7 cellular contexts compared by ENCODE assay signal in the genomic region with DNA sequence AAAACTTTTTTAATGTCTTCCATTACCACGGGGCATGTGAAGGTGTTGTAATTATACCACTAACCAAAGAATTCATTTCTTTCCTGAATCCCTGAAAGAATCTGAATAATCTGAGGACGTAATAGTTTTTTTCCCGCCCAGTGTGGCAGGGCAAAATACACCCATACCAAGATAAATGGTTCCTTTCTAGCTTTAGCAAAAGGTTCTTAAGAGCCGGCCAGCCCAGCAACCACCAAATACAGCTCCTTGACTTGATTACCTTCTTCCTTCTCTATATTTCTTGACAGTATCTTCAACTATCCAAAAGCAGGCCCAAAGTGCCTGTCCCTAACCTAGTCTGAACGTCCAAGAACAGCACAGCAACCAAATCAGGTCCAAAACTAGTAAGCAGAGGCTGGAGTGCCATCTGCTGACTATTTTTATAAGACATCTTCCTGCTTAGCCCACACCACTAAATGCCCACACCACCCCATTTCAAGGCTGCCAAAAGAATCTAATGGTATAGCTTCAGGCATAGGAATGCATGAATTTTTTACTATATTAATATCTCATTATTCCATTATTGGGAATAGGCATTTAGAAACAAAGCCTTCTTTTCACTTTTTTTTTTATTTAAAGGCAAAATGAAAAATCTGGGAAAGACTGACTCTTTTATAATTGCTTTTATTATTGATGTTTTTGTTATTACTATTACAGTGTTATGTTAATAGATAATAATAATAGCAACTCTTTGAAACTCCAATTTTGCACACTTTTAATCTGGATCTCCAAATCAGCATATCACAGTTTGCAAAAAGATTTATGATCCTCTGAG.
DNase-seq lines count a peak whose midpoint lies in the region; ATAC-seq and TF ChIP-seq lines count a peak whose summit lies in the region.

No MANE protein-coding gene starts in this region.

- no peaks in the 10 kb centered on the region for H3K9me3 ChIP-seq in neural progenitor cell (ENCODE audit: low read depth)

- no peak overlapping the region for H3K27ac Mint-ChIP-seq in neural progenitor cell

- no peaks in the 10 kb centered on the region for H3K36me3 ChIP-seq in neural progenitor cell

- H3K79me2 ChIP-seq in neural progenitor cell (ENCODE audit: low read depth): no peaks in the 10 kb centered on the region

- H3K9me3 Mint-ChIP-seq in neural progenitor cell: no peaks in the 10 kb centered on the region

- H3K4me3 Mint-ChIP-seq in neural progenitor cell: no peak overlapping the region

- H3K4me1 ChIP-seq in neural progenitor cell: peaks cover 31% of the 10 kb centered on the region

- H3K4me2 ChIP-seq in neural progenitor cell: no peak overlapping the region

- ATAC-seq in GM18870 (IDR thresholded peaks at IDR 0.05; ENCODE audit: unreplicated experiment) (no peak), GM19452 (IDR thresholded peaks at IDR 0.05; ENCODE audit: unreplicated experiment) (no peak)

- H3K4me3 ChIP-seq in LNCaP clone FGC (ENCODE audit: low read depth, low read length): peak overlapping the region; percentile 52
- no peak overlapping the region for H3K4me3 ChIP-seq in fibroblast of mammary gland (ENCODE audit: control insufficient read depth, low read depth, low read length)
- H3K4me3 ChIP-seq in neural progenitor cell: no peak overlapping the region

- peak; percentile 44 for TF ChIP-seq CTCF in GM10248 (IDR thresholded peaks at IDR 0.05; ENCODE audit: control extremely low read depth, extremely low read depth, low read depth, missing control alignments)
- TF ChIP-seq CTCF in LNCaP clone FGC (IDR thresholded peaks at IDR 0.05; ENCODE audit: control insufficient read depth, extremely low read depth, insufficient read depth): peak; percentile 79
- peak; percentile 67 for TF ChIP-seq CTCF in fibroblast of mammary gland (conservative IDR thresholded peaks at IDR 0.05; ENCODE audit: control insufficient read depth, insufficient read depth, low read depth, low read length)
- peak; percentile 83 for TF ChIP-seq CTCF in neural progenitor cell (IDR thresholded peaks at IDR 0.05)

- H2AFZ ChIP-seq in neural progenitor cell (replicated peaks): no peak overlapping the region

- peaks cover 6% of the 10 kb centered on the region for H3F3A ChIP-seq in neural progenitor cell (ENCODE audit: low read depth)

- H3K27me3 Mint-ChIP-seq in neural progenitor cell (ENCODE audit: insufficient read depth, low read depth): peaks cover 6% of the 10 kb centered on the region

- H3K36me3 Mint-ChIP-seq in neural progenitor cell: no peaks in the 10 kb centered on the region

- peaks cover 8% of the 10 kb centered on the region for H3K4me1 Mint-ChIP-seq in neural progenitor cell

- H3K9ac ChIP-seq in neural progenitor cell: no peak overlapping the region

- H3K27ac ChIP-seq in neural progenitor cell: no peak overlapping the region

- H4K20me1 ChIP-seq in neural progenitor cell (ENCODE audit: low read depth): no peaks in the 10 kb centered on the region

- DNase-seq in GM10248 (ENCODE audit: extremely low spot score) (peak; percentile 24), LNCaP clone FGC (ENCODE audit: low read depth) (peak; percentile 84), SHP77 treated with DMSO at 0.1 percent for 48 hours (lab: John Stamatoyannopoulos, UW) (peak; percentile 22), fibroblast of mammary gland (ENCODE audit: low read depth) (peak; percentile 81), neural progenitor cell (ENCODE audit: low spot score) (peak; percentile 76)

- no peaks in the 10 kb centered on the region for H3K27me3 ChIP-seq in neural progenitor cell

- POLR2A ChIA-PET in GM10248 (lab: Yijun Ruan, JAX): no interaction called here

- CTCF ChIA-PET in GM10248 (lab: Yijun Ruan, JAX): interaction anchor here (0.7 to 2.4 kb wide), 6 partner anchors 9 to 1773 kb away, joined by 3 to 8 read pairs (median 4); no protein-coding TSS in a partner anchor

Comparison
In these comparisons a context has a peak if more than half of its experiments do, and no peak if none do; other contexts are left out.
1. DNase-seq: peak in every context shown above with its lines; median percentile 84 in LNCaP clone FGC; 81 in fibroblast of mammary gland; 76 in neural progenitor cell; 24 in GM10248; 22 in SHP77 treated with DMSO at 0.1 percent for 48 hours.